Comparison of ENCODE assay signal across 12 cellular contexts in the genomic region with DNA sequence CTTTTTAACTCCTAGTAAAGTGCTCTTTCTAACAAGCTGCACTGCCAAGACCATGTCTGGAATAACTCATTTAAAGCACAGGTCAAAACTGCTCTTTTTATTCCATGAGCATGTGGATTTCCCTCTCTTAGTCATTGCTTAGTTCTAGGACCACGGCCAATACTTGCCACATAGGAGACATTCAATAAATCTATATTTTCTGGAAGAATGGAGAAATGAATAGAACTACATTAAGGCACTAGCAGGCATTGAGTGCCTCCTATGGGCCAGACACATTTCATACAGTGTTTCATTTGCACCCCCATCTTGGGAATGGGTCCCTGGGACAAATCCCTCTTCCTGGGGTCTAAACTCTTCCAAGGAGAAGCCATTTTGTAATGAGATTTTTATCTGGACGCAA.
DNase-seq lines count a peak whose midpoint lies in the region; ATAC-seq and TF ChIP-seq lines count a peak whose summit lies in the region.
"Had no signal": no experiment of that assay in that cellular context is flagged by ENCODE, and none has a peak within 500 bp of the region (broad histone marks: within the 10 kb centered on the region; RNA-seq: fewer than 3 reads in every experiment).

No MANE protein-coding gene starts in this region.

- intact Hi-C loops in aorta (cut with DNase I), result no loop called here

- peak; percentile 57 for DNase-seq in AG04450 (ENCODE audit: low read depth, low spot score)
- DNase-seq in SK-MEL-5 (ENCODE audit: low read depth, low spot score), result peak; percentile 53
- DNase-seq in hepatic stellate cell (ENCODE audit: low spot score), result peak; percentile 6
- no peak for DNase-seq in T1000 (lab: John Stamatoyannopoulos, UW)
- DNase-seq in glomerular visceral epithelial cell (ENCODE audit: extremely low spot score), result no peak
- no peak for DNase-seq in trophoblast cell
- DNase-seq in aorta, result no peak
- DNase-seq: activated CD8-positive, alpha-beta memory T cell treated with anti-CD3 and anti-CD28 coated beads for 24 hours; caudate nucleus; PC-9; stimulated activated CD4-positive, alpha-beta T cell treated with anti-CD3 and anti-CD28 coated beads, Interleukin-12 subunit alpha, Interleukin-12 subunit beta, amount 100 ng/mL, for 4 hours had no signal

- no peak overlapping the region for H4K12ac ChIP-seq in trophoblast cell (ENCODE audit: low read depth, low read length)

- CTCF ChIA-PET in AG04450 (lab: Charles Lee), result no interaction called here

- no peaks in the 10 kb centered on the region for H3K79me2 ChIP-seq in trophoblast cell (ENCODE audit: control insufficient read depth, insufficient read depth, low read length, poor library complexity)

- H4K8ac ChIP-seq in trophoblast cell (ENCODE audit: low read depth, low read length), result no peak overlapping the region

- no peak overlapping the region for H3K18ac ChIP-seq in trophoblast cell (ENCODE audit: low read length)

- no peak overlapping the region for H3K4ac ChIP-seq in trophoblast cell (ENCODE audit: low read depth, low read length)

- H2BK120ac ChIP-seq in trophoblast cell (ENCODE audit: insufficient read depth, low read length, poor library complexity), result no peak overlapping the region

- peak; percentile 54 for TF ChIP-seq CTCF in AG04450 (IDR thresholded peaks at IDR 0.05; ENCODE audit: low read depth, low read length)

- H3K9me3 ChIP-seq in AG04450 (ENCODE audit: control insufficient read depth, insufficient read depth, low read length) (no peaks in the 10 kb centered on the region), trophoblast cell (ENCODE audit: insufficient read depth, low read depth, low read length) (no peaks in the 10 kb centered on the region), aorta (ENCODE audit: control insufficient read depth, low read length) (no peaks in the 10 kb centered on the region)

- H3K4me1 ChIP-seq in trophoblast cell (ENCODE audit: control insufficient read depth in 1 of 2, insufficient read depth in 2 of 2, low read length in 2 of 2) (peaks cover 0 to 1% of the 10 kb centered on the region in 2 experiments), aorta (ENCODE audit: control insufficient read depth in 1 of 2, insufficient read depth in 2 of 2, low read length in 2 of 2) (peaks cover 0 to 2% of the 10 kb centered on the region in 2 donors)

- H4K91ac ChIP-seq in trophoblast cell (ENCODE audit: low read depth, low read length), result no peak overlapping the region

- no peak overlapping the region for H3K14ac ChIP-seq in trophoblast cell (ENCODE audit: low read length)

- no CpG with 5 or more reads among the region's 2 CpGs for WGBS in trophoblast cell (ENCODE audit: extremely low coverage, insufficient coverage, insufficient read length)
- WGBS in aorta, 2 donors, result 86 to 87% methylated on average over 2 of the region's 2 CpGs

- POLR2A ChIA-PET in AG04450 (lab: Yijun Ruan, JAX), result interaction anchor here (2.9 kb wide), 1 partner anchor 553 kb away, joined by 16 read pairs; the partner anchor contains the start of gene CITED2

- H3K9ac ChIP-seq in trophoblast cell (ENCODE audit: low read length), result no peak overlapping the region

- no peak overlapping the region for H2BK5ac ChIP-seq in trophoblast cell (ENCODE audit: low read depth, low read length, poor library complexity)

- no peak overlapping the region for H3K4me3 ChIP-seq in AG04450 (ENCODE audit: low read depth, low read length)
- H3K4me3 ChIP-seq in trophoblast cell (ENCODE audit: low read depth, low read length), result no peak overlapping the region
- no peak overlapping the region for H3K4me3 ChIP-seq in aorta (ENCODE audit: low read length in 2 of 2)
- H3K4me3 ChIP-seq: PC-9 had no signal

- ATAC-seq in GM18867 (IDR thresholded peaks at IDR 0.05; ENCODE audit: unreplicated experiment), result peak; percentile 42
- no peak for ATAC-seq in aorta (ENCODE audit: low FRiP score)

- no peak overlapping the region for H3K23ac ChIP-seq in trophoblast cell (ENCODE audit: low read length)

- H2AK5ac ChIP-seq in trophoblast cell (ENCODE audit: low read length), result no peak overlapping the region

- H3K36me3 ChIP-seq in trophoblast cell (ENCODE audit: control insufficient read depth in 1 of 2, insufficient read depth in 2 of 2, low read length in 2 of 2) (no peaks in the 10 kb centered on the region), aorta (ENCODE audit: control insufficient read depth in 1 of 2, insufficient read depth in 2 of 2, low read length in 1 of 2) (no peaks in the 10 kb centered on the region)

- in situ Hi-C loops in SK-MEL-5 (cut with HindIII; ENCODE audit: low pct_unique_long_range_greater_than_20kb, low sequenced_read_pairs), result no loop called here

- H2BK12ac ChIP-seq in trophoblast cell (ENCODE audit: low read length), result no peak overlapping the region

- H3K27ac ChIP-seq in AG04450 (ENCODE audit: low read depth, low read length) (no peak overlapping the region), trophoblast cell (ENCODE audit: low read depth, low read length) (no peak overlapping the region), aorta (ENCODE audit: low read depth in 1 of 2, low read length in 2 of 2) (no peak overlapping the region)
- H3K27ac ChIP-seq: PC-9 had no signal

- no peak overlapping the region for H3K4me2 ChIP-seq in trophoblast cell (ENCODE audit: low read length)
- H3K4me2 ChIP-seq: PC-9 had no signal

- no peaks in the 10 kb centered on the region for H3K27me3 ChIP-seq in AG04450 (ENCODE audit: control insufficient read depth, insufficient read depth, low read length)
- H3K27me3 ChIP-seq in trophoblast cell (ENCODE audit: insufficient read depth, low read length), result no peaks in the 10 kb centered on the region
- no peaks in the 10 kb centered on the region for H3K27me3 ChIP-seq in aorta (ENCODE audit: control insufficient read depth in 1 of 2, insufficient read depth in 2 of 2, low read length in 1 of 2)

- H2AFZ ChIP-seq in trophoblast cell (ENCODE audit: insufficient read depth, low read length, poor library complexity), result no peak overlapping the region
- H2AFZ ChIP-seq: PC-9 had no signal

- no peaks in the 10 kb centered on the region for H3K79me1 ChIP-seq in trophoblast cell (ENCODE audit: low read length)

Comparison
In these comparisons a context has a peak if more than half of its experiments do, and no peak if none do; other contexts are left out.
1. DNase-seq: peak in AG04450 (single experiment), SK-MEL-5 (single experiment) and hepatic stellate cell (single experiment); none in T1000 (single experiment), glomerular visceral epithelial cell (single experiment), trophoblast cell (0 of 2) and aorta (0 of 2).